In the genomic region with DNA sequence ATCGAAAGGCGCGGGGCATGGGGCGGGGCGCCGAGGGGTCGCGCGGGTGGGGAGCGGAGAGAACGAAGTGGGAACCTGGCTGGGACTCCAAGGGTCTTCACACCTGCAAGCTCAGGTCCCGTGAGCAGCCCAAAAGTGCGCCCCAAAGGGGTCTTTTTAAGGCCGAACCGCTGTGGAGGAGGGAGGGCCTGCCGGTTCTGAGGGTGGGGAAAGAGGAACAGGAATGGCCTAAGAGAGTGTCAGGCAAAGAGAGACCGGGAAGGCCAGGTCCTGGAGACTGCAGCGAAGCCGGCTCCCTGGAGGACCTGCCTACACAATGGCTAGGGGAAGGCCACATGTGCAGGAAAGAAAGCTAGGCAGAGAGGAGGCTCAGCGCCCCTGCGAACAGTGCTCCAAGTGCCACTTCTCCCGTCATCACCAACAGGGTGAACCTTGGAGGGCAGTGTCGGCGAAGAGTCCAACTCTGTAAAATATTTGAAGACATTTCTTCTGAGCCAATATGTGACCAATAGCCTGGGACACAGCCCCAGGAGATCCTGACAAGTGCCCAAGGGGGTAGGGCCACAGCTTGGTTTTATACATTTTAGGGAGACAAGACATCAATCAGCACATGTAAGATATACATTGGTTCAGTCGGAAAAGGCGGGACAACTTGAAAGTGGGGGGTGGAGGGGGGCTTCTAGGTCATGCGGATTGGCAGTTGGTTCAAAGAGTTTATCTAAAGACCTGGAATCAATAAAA, we compare ENCODE assay signal across 9 cellular contexts. TPM values are rescaled to one million over a fixed set of nuclear protein-coding genes. Genes with fewer than 3 reads are reported as not detected.
A peak's percentile ranks its signal among the peaks of the same experiment; 100 is the strongest.
DNase-seq lines count a peak whose midpoint lies in the region; ATAC-seq and TF ChIP-seq lines count a peak whose summit lies in the region.
"Had no signal": no experiment of that assay in that cellular context is flagged by ENCODE, and none has a peak within 500 bp of the region (broad histone marks: within the 10 kb centered on the region; RNA-seq: fewer than 3 reads in every experiment).

No MANE protein-coding gene starts in this region.

- H3K36me3 ChIP-seq in BE2C (no peaks in the 10 kb centered on the region), iPS DF 6.9 (ENCODE audit: control insufficient read depth, insufficient read depth, low read length) (no peaks in the 10 kb centered on the region)

- H3K27ac Mint-ChIP-seq in activated naive CD4-positive, alpha-beta T cell treated with anti-CD3 and anti-CD28 coated beads, Interleukin-2, amount 50 U/mL, for 72 hours, result peak overlapping the region; percentile 44 to 70

- POLR2A ChIA-PET in HEK293T (lab: Yijun Ruan, JAX), result interaction anchor here (1.0 to 2.3 kb wide), 10 partner anchors 10 to 51 kb away, joined by 3 to 27 read pairs (median 4); a partner anchor contains a TSS

- TF ChIP-seq CTCF in BE2C (IDR thresholded peaks at IDR 0.05; ENCODE audit: low read depth, low read length), result no peak

- ATAC-seq in activated naive CD4-positive, alpha-beta T cell treated with anti-CD3 and anti-CD28 coated beads, Interleukin-2, amount 50 U/mL, for 72 hours, result no peak
- ATAC-seq in GM19467 (IDR thresholded peaks at IDR 0.05; ENCODE audit: unreplicated experiment) (no peak), HG03139 (IDR thresholded peaks at IDR 0.05; ENCODE audit: unreplicated experiment) (no peak), GM18519 (IDR thresholded peaks at IDR 0.05; ENCODE audit: low FRiP score, unreplicated experiment) (no peak)

- H3K4me3 ChIP-seq in BE2C (ENCODE audit: low read depth, low read length) (peak overlapping the region; percentile 61), iPS DF 6.9 (ENCODE audit: low read length) (peak overlapping the region; percentile 48; the same call in 1 of the 2 replicates), skeletal muscle cell (ENCODE audit: low read depth, low read length) (peak overlapping the region; percentile 51)

- DNase-seq in BE2C (peak; percentile 33), HEK293T (ENCODE audit: extremely low spot score) (peak; percentile 57), iPS DF 6.9 (ENCODE audit: low read depth, low spot score) (no peak), skeletal muscle cell (ENCODE audit: low read depth) (no peak)
- no peak for DNase-seq in activated naive CD4-positive, alpha-beta T cell treated with anti-CD3 and anti-CD28 coated beads, Interleukin-2, amount 50 U/mL, for 72 hours (ENCODE audit: low spot score in 2 of 2)

- WGBS in iPS DF 6.9 (ENCODE audit: insufficient coverage, insufficient read length), result no CpG with 5 or more reads among the region's 27 CpGs

- H3K36me3 Mint-ChIP-seq in activated naive CD4-positive, alpha-beta T cell treated with anti-CD3 and anti-CD28 coated beads, Interleukin-2, amount 50 U/mL, for 72 hours, result no peaks in the 10 kb centered on the region

- CTCF ChIA-PET in HEK293T (lab: Yijun Ruan, JAX), result interaction anchor here (0.7 to 1.2 kb wide), 3 partner anchors 19 to 510 kb away, joined by 3 to 5 read pairs (median 3); a partner anchor contains a TSS

- no peak overlapping the region for H3K27ac ChIP-seq in iPS DF 6.9 (ENCODE audit: low read length)

- H3K9me3 ChIP-seq in BE2C (no peaks in the 10 kb centered on the region), iPS DF 6.9 (ENCODE audit: control insufficient read depth, insufficient read depth, low read length) (no peaks in the 10 kb centered on the region)

- H3K27me3 ChIP-seq in BE2C (no peaks in the 10 kb centered on the region), iPS DF 6.9 (ENCODE audit: control insufficient read depth, insufficient read depth, low read length) (no peaks in the 10 kb centered on the region)

- H3K9me3 Mint-ChIP-seq in activated naive CD4-positive, alpha-beta T cell treated with anti-CD3 and anti-CD28 coated beads, Interleukin-2, amount 50 U/mL, for 72 hours, result no peaks in the 10 kb centered on the region

- H3K4me1 ChIP-seq in BE2C (no peaks in the 10 kb centered on the region), iPS DF 6.9 (ENCODE audit: control insufficient read depth, insufficient read depth, low read length) (peaks cover 3% of the 10 kb centered on the region; the same call in 1 of the 2 replicates)

TF ChIP-seq in HEK293T, 16 proteins besides CTCF, POLR2A, EP300 and RAD21:
- no peak for TF ChIP-seq NFRKB (IDR thresholded peaks at IDR 0.05)
- no peak for TF ChIP-seq SUZ12 (IDR thresholded peaks at IDR 0.05)
- TF ChIP-seq ELF4 (IDR thresholded peaks at IDR 0.05), result no peak
- TF ChIP-seq ARNT (IDR thresholded peaks at IDR 0.05), result no peak
- no peak for TF ChIP-seq FOXA1 (IDR thresholded peaks at IDR 0.05)
- no peak for TF ChIP-seq LEF1 (IDR thresholded peaks at IDR 0.05; ENCODE audit: borderline replicate concordance)
- no peak for TF ChIP-seq FOXM1 (IDR thresholded peaks at IDR 0.05; ENCODE audit: borderline replicate concordance)
- TF ChIP-seq FOXK2 (IDR thresholded peaks at IDR 0.05), result no peak
- no peak for TF ChIP-seq SP1 (IDR thresholded peaks at IDR 0.05)
- no peak for TF ChIP-seq TARDBP (IDR thresholded peaks at IDR 0.05)
- TF ChIP-seq L3MBTL2 (conservative IDR thresholded peaks at IDR 0.05), result peak; percentile 75
- no peak for TF ChIP-seq ZNF384 (IDR thresholded peaks at IDR 0.05)
- no peak for TF ChIP-seq HDGF (IDR thresholded peaks at IDR 0.05; ENCODE audit: borderline replicate concordance)
- TF ChIP-seq, protein P1, sequence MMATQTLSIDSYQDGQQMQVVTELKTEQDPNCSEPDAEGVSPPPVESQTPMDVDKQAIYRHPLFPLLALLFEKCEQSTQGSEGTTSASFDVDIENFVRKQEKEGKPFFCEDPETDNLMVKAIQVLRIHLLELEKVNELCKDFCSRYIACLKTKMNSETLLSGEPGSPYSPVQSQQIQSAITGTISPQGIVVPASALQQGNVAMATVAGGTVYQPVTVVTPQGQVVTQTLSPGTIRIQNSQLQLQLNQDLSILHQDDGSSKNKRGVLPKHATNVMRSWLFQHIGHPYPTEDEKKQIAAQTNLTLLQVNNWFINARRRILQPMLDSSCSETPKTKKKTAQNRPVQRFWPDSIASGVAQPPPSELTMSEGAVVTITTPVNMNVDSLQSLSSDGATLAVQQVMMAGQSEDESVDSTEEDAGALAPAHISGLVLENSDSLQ (IDR thresholded peaks at IDR 0.05), result peak; percentile 69

RNA-seq across cellular contexts. Expression of a gene that starts 0.7 kb away (rescaled TPM):
- polyA plus RNA-seq in BE2C (2012; ENCODE audit: insufficient read depth, insufficient read length, low read depth), result 69.5 TPM
- 10 to 100 TPM in 1 of 2 donors, 1 to 10 TPM in 1; 9.5 to 23.6 TPM for total RNA-seq in activated naive CD4-positive, alpha-beta T cell treated with anti-CD3 and anti-CD28 coated beads, Interleukin-2, amount 50 U/mL, for 72 hours

RNA-seq across cellular contexts. Expression of a gene that starts 8.2 kb away (rescaled TPM):
- 6.5 TPM for polyA plus RNA-seq in BE2C (2012; ENCODE audit: insufficient read depth, insufficient read length, low read depth)
- total RNA-seq in activated naive CD4-positive, alpha-beta T cell treated with anti-CD3 and anti-CD28 coated beads, Interleukin-2, amount 50 U/mL, for 72 hours, result not detected
- total RNA-seq: renal cortical epithelial cell had no signal

RNA-seq across cellular contexts. Expression of a gene that starts 21.5 kb away (rescaled TPM):
- polyA plus RNA-seq in BE2C (2012; ENCODE audit: insufficient read depth, insufficient read length, low read depth), result 40.2 TPM
- 10 to 100 TPM; 16.5 to 21.5 TPM for total RNA-seq in activated naive CD4-positive, alpha-beta T cell treated with anti-CD3 and anti-CD28 coated beads, Interleukin-2, amount 50 U/mL, for 72 hours

RNA-seq across cellular contexts. Expression of a gene that starts 27.2 kb away (rescaled TPM):
- not detected for polyA plus RNA-seq in BE2C (2012; ENCODE audit: insufficient read depth, insufficient read length, low read depth)
- total RNA-seq in activated naive CD4-positive, alpha-beta T cell treated with anti-CD3 and anti-CD28 coated beads, Interleukin-2, amount 50 U/mL, for 72 hours, result not detected
- total RNA-seq: renal cortical epithelial cell had no signal

RNA-seq across cellular contexts. Expression of a gene that starts 55.6 kb away (rescaled TPM):
- polyA plus RNA-seq in BE2C (2012; ENCODE audit: insufficient read depth, insufficient read length, low read depth), result 81.0 TPM
- total RNA-seq in activated naive CD4-positive, alpha-beta T cell treated with anti-CD3 and anti-CD28 coated beads, Interleukin-2, amount 50 U/mL, for 72 hours, result 10 to 100 TPM; 59.1 to 61.3 TPM

Comparison
In these comparisons a context has a peak if more than half of its experiments do, and no peak if none do; other contexts are left out.
1. DNase-seq: peak in BE2C (single experiment) and HEK293T (single experiment); none in activated naive CD4-positive, alpha-beta T cell treated with anti-CD3 and anti-CD28 coated beads, Interleukin-2, amount 50 U/mL, for 72 hours (0 of 2), iPS DF 6.9 (single experiment) and skeletal muscle cell (single experiment).
2. Peak in every context shown above with its lines, with median percentiles within 50 percentile points of each other: H3K4me3 ChIP-seq.